9 cellular contexts compared by ENCODE assay signal in genomic region chr12:51721281-51721940, GRCh38.
DNase-seq lines count a peak whose midpoint lies in the region; ATAC-seq and TF ChIP-seq lines count a peak whose summit lies in the region.
"Had no signal": no experiment of that assay in that cellular context is flagged by ENCODE, and none has a peak within 500 bp of the region (broad histone marks: within the 10 kb centered on the region; RNA-seq: fewer than 3 reads in every experiment).

No MANE protein-coding gene starts in this region.

- no peak overlapping the region for H3K4me3 ChIP-seq in prostate gland

- H3K4me1 ChIP-seq in prostate gland (replicated peaks): no peaks in the 10 kb centered on the region

- WGBS in prostate gland: 13% methylated on average over 44 of the region's 44 CpGs

- DNase-seq in T-helper 1 cell: peak in 4 of 5 donors; percentile 11 to 33 (median 16)
- peak; percentile 27 for DNase-seq in amniotic epithelial cell (ENCODE audit: low read depth)
- peak in 2 of 3 donors; percentile 2 to 6 for DNase-seq in immature natural killer cell
- peak; percentile 2 to 52 (median 9) for DNase-seq in stimulated activated CD4-positive, alpha-beta T cell treated with anti-CD3 and anti-CD28 coated beads, TNF-alpha, amount 100 ng/mL, for 24 hours (ENCODE audit: low read depth in 3 of 3)
- DNase-seq in HT-29 (ENCODE audit: low spot score): no peak
- no peak for DNase-seq in NCI-H748 (lab: John Stamatoyannopoulos, UW; ENCODE audit: unreplicated experiment)
- no peak for DNase-seq in prostate gland (ENCODE audit: low spot score)

- no peak for TF ChIP-seq CTCF in prostate gland (IDR thresholded peaks at IDR 0.05)

- no peak for TF ChIP-seq POLR2A in prostate gland (IDR thresholded peaks at IDR 0.05)

- no peaks in the 10 kb centered on the region for H3K9me3 ChIP-seq in prostate gland

- no peak for ATAC-seq in GM18520 (IDR thresholded peaks at IDR 0.05; ENCODE audit: unreplicated experiment)

- peaks cover 0 to 4% (median 0%) of the 10 kb centered on the region in 3 donors for H3K36me3 Mint-ChIP-seq in immature natural killer cell
- H3K36me3 Mint-ChIP-seq: IgD-negative memory B cell had no signal

- no peak overlapping the region for H3K27ac ChIP-seq in prostate gland

- no peaks in the 10 kb centered on the region for H3K9me3 Mint-ChIP-seq in immature natural killer cell
- H3K9me3 Mint-ChIP-seq: IgD-negative memory B cell had no signal

- no peaks in the 10 kb centered on the region for H3K27me3 ChIP-seq in prostate gland (replicated peaks; ENCODE audit: insufficient read depth)

- H3K4me1 Mint-ChIP-seq in immature natural killer cell: peaks cover 5 to 12% of the 10 kb centered on the region in 2 donors

- H3K27me3 Mint-ChIP-seq in immature natural killer cell (ENCODE audit: low read depth in 3 of 3): peaks cover 9 to 12% (median 10%) of the 10 kb centered on the region in 3 donors

- intact Hi-C loops in prostate gland (cut with DNase I): no loop called here

- no peak overlapping the region for H3K27ac Mint-ChIP-seq in immature natural killer cell

- no peaks in the 10 kb centered on the region for H3K36me3 ChIP-seq in prostate gland

- H3K4me3 Mint-ChIP-seq in immature natural killer cell: peak overlapping the region in 1 of 5 donors; percentile 35

Comparison
In these comparisons a context has a peak if more than half of its experiments do, and no peak if none do; other contexts are left out.
1. DNase-seq: peak in T-helper 1 cell (4 of 5), amniotic epithelial cell (single experiment), immature natural killer cell (2 of 3) and stimulated activated CD4-positive, alpha-beta T cell treated with anti-CD3 and anti-CD28 coated beads, TNF-alpha, amount 100 ng/mL, for 24 hours (3 of 3); none in HT-29 (single experiment), NCI-H748 (single experiment) and prostate gland (single experiment).